14 cellular contexts compared by ENCODE assay signal in genomic region chr2:109266998-109267854, GRCh38.
DNase-seq lines count a peak whose midpoint lies in the region; ATAC-seq and TF ChIP-seq lines count a peak whose summit lies in the region.
"Had no signal": no experiment of that assay in that cellular context is flagged by ENCODE, and none has a peak within 500 bp of the region (broad histone marks: within the 10 kb centered on the region; RNA-seq: fewer than 3 reads in every experiment).

No MANE protein-coding gene starts in this region.

- DNase-seq in body of pancreas (no peak), left ventricle myocardium inferior (no peak), hypothalamus (lab: John Stamatoyannopoulos, UW) (no peak), NCI-H1694 (lab: John Stamatoyannopoulos, UW) (no peak)
- DNase-seq in central memory CD4-positive, alpha-beta T cell, result no peak
- DNase-seq: activated B cell treated with CpG ODN at 0.5 μM for 24 hours; activated CD8-positive, alpha-beta memory T cell treated with anti-CD3 and anti-CD28 coated beads, Interleukin-2, amount 50 U/mL, for 48 hours; immature natural killer cell; NCI-H526; SIG-M5; stimulated activated CD4-positive, alpha-beta T cell treated with anti-CD3 and anti-CD28 coated beads, Interleukin-4, amount 100 ng/mL, for 24 hours had no signal

- H3K27ac ChIP-seq in HEK293 (ENCODE audit: extremely low read depth, low read depth, low read length) (no peak overlapping the region), body of pancreas (peak overlapping the region in 2 of 4 donors; percentile 12 to 15), left ventricle myocardium inferior (replicated peaks) (peak overlapping the region; percentile 80), neutrophil (peak overlapping the region; percentile 60)

- peak; percentile 71 for ATAC-seq in body of pancreas
- no peak for ATAC-seq in GM18907 (IDR thresholded peaks at IDR 0.05; ENCODE audit: unreplicated experiment)

- no peaks in the 10 kb centered on the region for H3K36me3 ChIP-seq in HEK293 (ENCODE audit: control insufficient read depth in 2 of 2, insufficient read depth in 1 of 2, low read length in 2 of 2)
- H3K36me3 ChIP-seq in body of pancreas (replicated peaks in 1 of 2; ENCODE audit: insufficient read depth in 1 of 2, low read depth in 2 of 2), result no peaks in the 10 kb centered on the region
- no peaks in the 10 kb centered on the region for H3K36me3 ChIP-seq in left ventricle myocardium inferior
- no peaks in the 10 kb centered on the region for H3K36me3 ChIP-seq in neutrophil

- H3K4me1 ChIP-seq in HEK293 (ENCODE audit: control insufficient read depth, insufficient read depth, low read length) (no peaks in the 10 kb centered on the region; the same call in 1 of the 2 replicates), body of pancreas (peaks cover 12% of the 10 kb centered on the region), left ventricle myocardium inferior (peaks cover 80% of the 10 kb centered on the region), neutrophil (ENCODE audit: control insufficient read depth in 1 of 2, insufficient read depth in 1 of 2, low read depth in 1 of 2, low read length in 1 of 2) (peaks cover 13 to 26% of the 10 kb centered on the region in 2 experiments)

- peak in 1 of 3 donors; percentile 8 for TF ChIP-seq POLR2A in body of pancreas (IDR thresholded peaks at IDR 0.05)

- intact Hi-C loops in body of pancreas (cut with DNase I) (no loop called here), left ventricle myocardium inferior (cut with micrococcal nuclease) (no loop called here)

- POLR2A ChIA-PET in HEK293 (lab: Yijun Ruan, JAX), result no interaction called here

- TF ChIP-seq CTCF in HEK293 (tag by site-specific recombination; IDR thresholded peaks at IDR 0.05), result no peak
- no peak for TF ChIP-seq CTCF in body of pancreas (IDR thresholded peaks at IDR 0.05)
- TF ChIP-seq CTCF in left ventricle myocardium inferior (IDR thresholded peaks at IDR 0.05; ENCODE audit: borderline replicate concordance), result no peak
- TF ChIP-seq CTCF in neutrophil (IDR thresholded peaks at IDR 0.05), result no peak

- no peaks in the 10 kb centered on the region for H3K27me3 ChIP-seq in body of pancreas
- no peaks in the 10 kb centered on the region for H3K27me3 ChIP-seq in left ventricle myocardium inferior (ENCODE audit: low read depth)
- no peaks in the 10 kb centered on the region for H3K27me3 ChIP-seq in neutrophil

- H3K4me3 ChIP-seq in HEK293 (ENCODE audit: low read depth, low read length), result no peak overlapping the region
- no peak overlapping the region for H3K4me3 ChIP-seq in body of pancreas
- no peak overlapping the region for H3K4me3 ChIP-seq in left ventricle myocardium inferior
- H3K4me3 ChIP-seq in neutrophil (ENCODE audit: low read depth in 1 of 2, low read length in 1 of 2), result no peak overlapping the region

- CTCF ChIA-PET in HEK293 (lab: Yijun Ruan, JAX), result no interaction called here

- 64 to 66% methylated on average over 12 to 15 of the region's 16 CpGs for WGBS in body of pancreas, 2 donors

- H3K9me3 ChIP-seq in HEK293 (ENCODE audit: control insufficient read depth, insufficient read depth, low read depth, low read length), result no peaks in the 10 kb centered on the region
- no peaks in the 10 kb centered on the region for H3K9me3 ChIP-seq in body of pancreas
- no peaks in the 10 kb centered on the region for H3K9me3 ChIP-seq in left ventricle myocardium inferior (replicated peaks)
- H3K9me3 ChIP-seq in neutrophil, result no peaks in the 10 kb centered on the region

TF ChIP-seq in HEK293, 187 proteins besides CTCF, POLR2A, EP300 and RAD21:
- TF ChIP-seq ZFHX2 (tag by site-specific recombination; conservative IDR thresholded peaks at IDR 0.05) (no peak), IKZF3 (tag by site-specific recombination; IDR thresholded peaks at IDR 0.05) (no peak), KLF1 (tag by site-specific recombination; IDR thresholded peaks at IDR 0.05) (0 out of 2 replicates have a peak, but pooled peaks have one; percentile 22)
